19 cellular contexts compared by ENCODE assay signal in genomic region chr4:7738458-7739076, GRCh38.
"Had no signal": no experiment of that assay in that cellular context is flagged by ENCODE, and none has a peak within 500 bp of the region (broad histone marks: within the 10 kb centered on the region; RNA-seq: fewer than 3 reads in every experiment).

No MANE protein-coding gene starts in this region.

- H3K4me2 ChIP-seq: hepatocyte had no signal

- H3K27ac ChIP-seq: esophagus squamous epithelium, hepatocyte, upper lobe of right lung had no signal

- H3K4me1 Mint-ChIP-seq: activated CD4-positive, alpha-beta T cell treated with anti-CD3 and anti-CD28 coated beads for 36 hours; nephron; WTC11 had no signal

- H3K79me2 ChIP-seq: hepatocyte had no signal

- H2AFZ ChIP-seq: hepatocyte had no signal

- H3K36me3 Mint-ChIP-seq: activated naive CD8-positive, alpha-beta T cell; WTC11 had no signal

- H3K4me1 ChIP-seq: esophagus squamous epithelium, upper lobe of right lung had no signal

- FAIRE-seq: TTC549 had no signal

- H3K27ac Mint-ChIP-seq: activated CD4-positive, alpha-beta T cell treated with anti-CD3 and anti-CD28 coated beads for 36 hours; activated naive CD8-positive, alpha-beta T cell; nephron; T-helper 2 cell treated with Interferon-gamma antibody and Interleukin-4, amounts not matched to agents 5 μg/mL and 100 μg/mL, for 36 hours; WTC11 had no signal

- H3K9me3 ChIP-seq: esophagus squamous epithelium, upper lobe of right lung had no signal

- ATAC-seq: activated CD4-positive, alpha-beta T cell treated with anti-CD3 and anti-CD28 coated beads for 36 hours; left cardiac atrium; upper lobe of right lung; WTC11 had no signal

- H3K36me3 ChIP-seq: esophagus squamous epithelium, upper lobe of right lung had no signal

- H3K27me3 ChIP-seq: hepatocyte, upper lobe of right lung had no signal

- H3K9me3 Mint-ChIP-seq: nephron; T-helper 2 cell treated with Interferon-gamma antibody and Interleukin-4, amounts not matched to agents 5 μg/mL and 100 μg/mL, for 36 hours; WTC11 had no signal

- DNase-seq: activated CD4-positive, alpha-beta T cell treated with anti-CD3 and anti-CD28 coated beads for 36 hours; activated CD4-positive, alpha-beta T cell treated with anti-CD3 and anti-CD28 coated beads, Interleukin-2, amount 50 U/mL, for 48 hours; amniotic stem cell; dermis blood vessel endothelial cell; effector memory CD4-positive, alpha-beta T cell; esophagus squamous epithelium; left cardiac atrium; nucleus accumbens; stimulated activated CD4-positive, alpha-beta T cell treated with anti-CD3 and anti-CD28 coated beads, Interleukin-12 subunit alpha, Interleukin-12 subunit beta, amount 100 ng/mL, for 4 hours; stimulated activated CD4-positive, alpha-beta T cell treated with anti-CD3 and anti-CD28 coated beads, Interleukin-1b, Interleukin-23, amount 100 ng/mL, for 48 hours; stimulated activated CD8-positive, alpha-beta memory T cell treated with anti-CD3 and anti-CD28 coated beads, Interleukin-4, amount 100 ng/mL, for 48 hours; upper lobe of right lung had no signal

- H3K27me3 Mint-ChIP-seq: activated CD4-positive, alpha-beta T cell treated with anti-CD3 and anti-CD28 coated beads for 36 hours; activated naive CD8-positive, alpha-beta T cell had no signal

- H3K4me3 Mint-ChIP-seq: activated CD4-positive, alpha-beta T cell treated with anti-CD3 and anti-CD28 coated beads for 36 hours; activated naive CD8-positive, alpha-beta T cell; nephron; T-helper 2 cell treated with Interferon-gamma antibody and Interleukin-4, amounts not matched to agents 5 μg/mL and 100 μg/mL, for 36 hours; WTC11 had no signal

- H3K4me3 ChIP-seq: esophagus squamous epithelium, hepatocyte, lung, upper lobe of right lung had no signal
